Comparison of ENCODE assay signal across 14 cellular contexts in genomic region chr15:23381192-23381591, GRCh38. TPM values are rescaled to one million over a fixed set of nuclear protein-coding genes. Genes with fewer than 3 reads are reported as not detected.
DNase-seq lines count a peak whose midpoint lies in the region; ATAC-seq and TF ChIP-seq lines count a peak whose summit lies in the region.
"Not testable (repeated sequence)": the region's sequence is repeated elsewhere in the genome, so short reads cannot be mapped to it uniquely, and the experiment has no call there.
"Had no signal": no experiment of that assay in that cellular context is flagged by ENCODE, and none has a peak within 500 bp of the region (broad histone marks: within the 10 kb centered on the region; RNA-seq: fewer than 3 reads in every experiment).

No MANE protein-coding gene starts in this region.

- not testable (repeated sequence) for H3K4me1 Mint-ChIP-seq in osteocyte (ENCODE audit: unreplicated experiment)

- TF ChIP-seq CTCF in RWPE2 (IDR thresholded peaks at IDR 0.05; ENCODE audit: poor library complexity, severe bottlenecking); osteocyte (IDR thresholded peaks at IDR 0.05): not testable (repeated sequence)

- not testable (repeated sequence) for H3K27me3 Mint-ChIP-seq in osteocyte (ENCODE audit: unreplicated experiment)

- H3K27ac ChIP-seq in BLaER1: peak overlapping the region; percentile 51
- not testable (repeated sequence) for H3K27ac ChIP-seq in RWPE2 (ENCODE audit: poor library complexity, severe bottlenecking)

- not testable (repeated sequence) for H3K27me3 ChIP-seq in BLaER1
- peaks cover 48% of the 10 kb centered on the region for H3K27me3 ChIP-seq in RWPE2 (ENCODE audit: insufficient read depth, poor library complexity, severe bottlenecking)

- not testable (repeated sequence) for H3K4me3 Mint-ChIP-seq in osteocyte (ENCODE audit: unreplicated experiment)

- not testable (repeated sequence) for H3K4me3 ChIP-seq in BLaER1; RWPE2 (ENCODE audit: severe bottlenecking)

- not testable (repeated sequence) for H3K9me3 ChIP-seq in BLaER1; RWPE2 (ENCODE audit: severe bottlenecking)

- H3K9ac ChIP-seq in BLaER1: not testable (repeated sequence)

- not testable (repeated sequence) for H3K36me3 ChIP-seq in BLaER1; RWPE2 (ENCODE audit: low read depth)

- not testable (repeated sequence) for H3K9me3 Mint-ChIP-seq in osteocyte (ENCODE audit: unreplicated experiment)

- ATAC-seq in RWPE2 (ENCODE audit: low read depth): peak; percentile 21; the same call in 1 of the 3 replicates

- H3K27ac Mint-ChIP-seq in osteocyte (ENCODE audit: unreplicated experiment): not testable (repeated sequence)

- peaks cover 45% of the 10 kb centered on the region for H3K4me1 ChIP-seq in BLaER1
- H3K4me1 ChIP-seq in RWPE2 (ENCODE audit: insufficient read depth, poor library complexity, severe bottlenecking): not testable (repeated sequence)

- not testable (repeated sequence) for H3K36me3 Mint-ChIP-seq in osteocyte (ENCODE audit: unreplicated experiment)

- DNase-seq in Daoy (ENCODE audit: low read depth) (peak; percentile 29), LHCN-M2 (ENCODE audit: low read depth) (peak; percentile 5), NCI-H2227 (lab: John Stamatoyannopoulos, UW; ENCODE audit: unreplicated experiment) (peak; percentile 9), islet precursor cell (peak; percentile 54), osteocyte (ENCODE audit: extremely low spot score, unreplicated experiment) (peak; percentile 62)
- not testable (repeated sequence) for DNase-seq in RWPE2 (ENCODE audit: low spot score)

- H4K20me1 ChIP-seq in BLaER1: not testable (repeated sequence)

- peak overlapping the region; percentile 70 for H3K4me2 ChIP-seq in BLaER1

RNA-seq across cellular contexts. Expression of gene GOLGA8S, which starts 26.6 kb away (rescaled TPM):
- not detected in 2 replicates for total RNA-seq in Daoy (2014; rRNA removed; shearing (Covaris generic))
- total RNA-seq in LHCN-M2 (2014; rRNA removed) (0.06 TPM in 1 of 2 replicates, not detected in the other), osteocyte (0.30 and 0.44 TPM in 2 replicates)
- polyA plus RNA-seq in LHCN-M2 (2012): 0.05 TPM
- total RNA-seq: HT1080 had no signal
- polyA plus RNA-seq: GM23248 had no signal

RNA-seq across cellular contexts. Expression of gene GOLGA6L26, which starts 47.2 kb away (rescaled TPM):
- total RNA-seq in Daoy (2014; rRNA removed; shearing (Covaris generic)): not detected in 2 replicates
- not detected in 2 replicates for total RNA-seq in LHCN-M2 (2014; rRNA removed)
- polyA plus RNA-seq in LHCN-M2 (2012): not detected
- total RNA-seq in osteocyte: not detected in 2 replicates
- total RNA-seq: Calu3; CD8-positive, alpha-beta T cell; GM23248; HFFc6; HT1080 had no signal
- polyA plus RNA-seq: A549, BJ, GM23248 had no signal
